8 cellular contexts compared by ENCODE assay signal in the genomic region with DNA sequence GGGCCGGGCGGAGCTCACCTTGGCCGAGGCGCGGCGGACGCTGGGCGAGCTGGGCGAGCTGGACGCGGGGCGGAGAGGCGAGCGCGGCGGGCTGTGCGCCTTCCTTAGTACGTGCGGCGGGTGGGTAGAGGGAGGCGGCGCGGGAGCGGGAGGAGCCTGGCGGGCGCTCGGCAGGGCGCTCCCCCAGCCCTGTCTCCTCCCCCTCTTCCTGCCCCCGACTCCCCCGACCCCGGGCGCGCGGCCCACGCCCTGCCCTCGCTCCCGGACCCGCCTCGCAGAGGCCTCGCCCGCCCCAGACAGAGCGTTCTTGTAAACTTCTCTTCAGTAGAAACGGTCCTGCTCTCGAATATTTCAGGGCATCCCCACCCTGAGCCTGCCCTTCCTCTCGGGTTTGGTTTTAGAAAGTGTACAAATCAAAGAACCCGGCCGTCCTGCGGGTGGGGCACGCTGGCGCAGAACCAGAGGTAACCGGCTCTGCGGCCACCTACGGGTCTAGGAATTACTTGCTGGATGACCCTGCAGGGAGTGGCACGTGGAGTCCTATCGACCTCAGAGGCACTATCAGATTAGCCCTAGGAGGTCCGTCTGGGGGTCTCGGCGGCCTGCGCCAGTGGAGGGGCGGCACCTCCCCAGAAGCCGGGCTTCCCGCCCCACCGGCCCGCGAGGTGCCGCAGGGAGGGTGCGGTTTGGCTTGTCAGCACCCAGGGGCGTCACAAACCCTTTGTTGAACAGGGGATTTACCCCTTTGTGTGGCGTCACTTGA. TPM values are rescaled to one million over a fixed set of nuclear protein-coding genes. Genes with fewer than 3 reads are reported as not detected.
DNase-seq lines count a peak whose midpoint lies in the region; ATAC-seq, FAIRE-seq and TF ChIP-seq lines count a peak whose summit lies in the region.

A gene with protein sequence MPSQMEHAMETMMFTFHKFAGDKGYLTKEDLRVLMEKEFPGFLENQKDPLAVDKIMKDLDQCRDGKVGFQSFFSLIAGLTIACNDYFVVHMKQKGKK (minus strand): TSS at position 126 of the 763 bp plus-strand sequence. CDS start 7,629 bp downstream, outside the sequence.

- peaks cover 7% of the 10 kb centered on the region for H3K9me3 ChIP-seq in AG04450 (ENCODE audit: control insufficient read depth, insufficient read depth, low read length)
- H3K9me3 ChIP-seq in HAP-1 = no peaks in the 10 kb centered on the region
- H3K9me3 ChIP-seq in SJSA1 (replicated peaks) = no peaks in the 10 kb centered on the region; the same call in 1 of the 2 replicates
- no peaks in the 10 kb centered on the region for H3K9me3 ChIP-seq in osteoblast (ENCODE audit: low read depth, low read length)

- CTCF ChIA-PET in AG04450 (lab: Charles Lee) = interaction anchor here (3.3 to 11.3 kb wide), 2 partner anchors 7 to 26 kb away, joined by 15 to 223 read pairs; no protein-coding TSS in a partner anchor

- H2AFZ ChIP-seq in osteoblast (ENCODE audit: low read length) = peak within 1 kb of the TSS; percentile 73

- no peak for ATAC-seq in HG02610 (IDR thresholded peaks at IDR 0.05; ENCODE audit: unreplicated experiment)

- H3K4me1 ChIP-seq in HAP-1 (peaks cover 51% of the 10 kb centered on the region), SJSA1 (replicated peaks) (peaks cover 57% of the 10 kb centered on the region), osteoblast (ENCODE audit: insufficient read depth, low read length) (peaks cover 63% of the 10 kb centered on the region)

- TF ChIP-seq CTCF in AG04450 (IDR thresholded peaks at IDR 0.05; ENCODE audit: low read depth, low read length) (no peak), osteoblast (IDR thresholded peaks at IDR 0.05; ENCODE audit: extremely low read depth, low read depth, low read length) (no peak), type B pancreatic cell (conservative IDR thresholded peaks at IDR 0.05) (no peak)

- H3K27me3 Mint-ChIP-seq in type B pancreatic cell = peaks cover 24% of the 10 kb centered on the region

- peak within 1 kb of the TSS; percentile 90 for H3K4me2 ChIP-seq in osteoblast (ENCODE audit: insufficient read depth, low read length)

- H3K36me3 ChIP-seq in HAP-1 (replicated peaks) (no peaks in the 10 kb centered on the region; the same call in 1 of the 2 replicates), SJSA1 (peaks cover 22% of the 10 kb centered on the region), osteoblast (ENCODE audit: insufficient read depth, low read length) (no peaks in the 10 kb centered on the region)

- H3K27ac Mint-ChIP-seq in type B pancreatic cell = peak within 1 kb of the TSS; percentile 99

- peaks cover 29% of the 10 kb centered on the region for H3K4me1 Mint-ChIP-seq in type B pancreatic cell (ENCODE audit: unreplicated experiment)

- peaks cover 9% of the 10 kb centered on the region for H4K20me1 ChIP-seq in osteoblast (ENCODE audit: insufficient read depth, low read length)

- peak within 1 kb of the TSS; percentile 95 for H3K4me3 Mint-ChIP-seq in type B pancreatic cell

- no peaks in the 10 kb centered on the region for H3K9me3 Mint-ChIP-seq in type B pancreatic cell

- DNase-seq in AG04450 (ENCODE audit: low read depth, low spot score) (no peak), HAP-1 (ENCODE audit: low spot score in 2 of 2) (peak; percentile 76 to 87), SJSA1 (ENCODE audit: low read depth in 1 of 2, low spot score in 2 of 2) (peak; percentile 78 to 88), frontal cortex (ENCODE audit: low spot score in 2 of 2) (peak; percentile 54 to 59), osteoblast (ENCODE audit: insufficient read length, low spot score, missing footprints) (peak; percentile 93), type B pancreatic cell (ENCODE audit: extremely low spot score, unreplicated experiment) (peak; percentile 80)
- DNase-seq in activated naive CD4-positive, alpha-beta T cell (lab: John Stamatoyannopoulos, UW) = peak in 3 of 4 experiments; percentile 16 to 76 (median 63)

- peak within 1 kb of the TSS; percentile 61 for H3K27ac ChIP-seq in AG04450 (ENCODE audit: low read depth, low read length)
- peak within 1 kb of the TSS; percentile 97 for H3K27ac ChIP-seq in SJSA1
- H3K27ac ChIP-seq in osteoblast (ENCODE audit: low read depth, low read length) = peak within 1 kb of the TSS; percentile 64

- in situ Hi-C loops in HAP-1 (cut with MboI; ENCODE audit: low sequenced_read_pairs) = no loop called here

- H3K79me2 ChIP-seq in osteoblast (ENCODE audit: insufficient read depth, low read length) = peaks cover 19% of the 10 kb centered on the region

- H3K36me3 Mint-ChIP-seq in type B pancreatic cell = no peaks in the 10 kb centered on the region

- FAIRE-seq in frontal cortex (lab: Jason Lieb, UNC) = no peak

- POLR2A ChIA-PET in AG04450 (lab: Yijun Ruan, JAX) = interaction anchor here (0.7 to 1.4 kb wide), 2 partner anchors 49 to 53 kb away, joined by 3 read pairs; no protein-coding TSS in a partner anchor

- H3K4me3 ChIP-seq in AG04450 (ENCODE audit: low read depth, low read length) (peak within 1 kb of the TSS; percentile 94), HAP-1 (peak within 1 kb of the TSS; percentile 60), SJSA1 (peak within 1 kb of the TSS; percentile 85), osteoblast (ENCODE audit: insufficient read depth, low read length) (peak within 1 kb of the TSS; percentile 81)

- H3K27me3 ChIP-seq in AG04450 (ENCODE audit: control insufficient read depth, insufficient read depth, low read length) (no peaks in the 10 kb centered on the region), HAP-1 (ENCODE audit: low read depth) (no peaks in the 10 kb centered on the region), SJSA1 (replicated peaks) (no peaks in the 10 kb centered on the region), osteoblast (ENCODE audit: insufficient read depth, low read length) (no peaks in the 10 kb centered on the region)

RNA-seq across cellular contexts. Expression of the gene that starts here (rescaled TPM):
- 188 and 200 TPM in 2 replicates for polyA plus RNA-seq in AG04450 (2011; rRNA removed)
- polyA minus RNA-seq in AG04450 (2011; rRNA and poly(A)+ RNA removed) = 108 and 158 TPM in 2 replicates
- total RNA-seq in SJSA1 (2014; rRNA removed; shearing (Covaris generic)) = 90.2 and 151 TPM in 2 replicates
- total RNA-seq in frontal cortex (2.4 TPM), osteoblast (103 and 116 TPM in 2 replicates), type B pancreatic cell (ENCODE audit: low replicate concordance) (316 and 1,258 TPM in 2 replicates)

Comparison
In these comparisons a context has a peak if more than half of its experiments do, and no peak if none do; other contexts are left out.
1. RNA of the gene that starts here (total RNA-seq): 316 to 1,258 TPM in type B pancreatic cell, 90.2 to 151 TPM in SJSA1 and 103 to 116 TPM in osteoblast; 2.4 TPM in frontal cortex (single experiment); every median in the first group is over 10 times any median in the second.
2. Peak in every context shown above with its lines, with median percentiles within 50 percentile points of each other: H3K27ac ChIP-seq and H3K4me3 ChIP-seq.